ENCODE assay signal across 23 cellular contexts in the genomic region with DNA sequence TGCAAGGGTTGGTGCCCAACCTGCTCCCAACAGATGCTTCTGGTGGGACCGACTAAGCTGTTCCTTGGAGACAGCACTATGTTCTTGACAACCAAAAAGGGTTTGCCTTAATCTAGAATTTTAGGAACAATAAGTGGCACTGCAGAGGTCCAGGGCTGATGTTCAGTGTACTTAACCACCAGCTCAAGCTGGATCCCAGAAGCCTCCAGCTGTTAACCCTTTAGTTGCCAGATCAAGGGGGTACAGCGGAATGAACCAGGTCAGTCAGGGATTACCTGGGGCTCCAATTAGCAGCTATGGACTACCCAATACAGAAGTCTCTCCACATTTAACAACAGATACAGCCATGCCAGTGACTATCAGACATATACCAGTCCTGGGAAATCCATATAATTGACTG.
"Had no signal": no experiment of that assay in that cellular context is flagged by ENCODE, and none has a peak within 500 bp of the region (broad histone marks: within the 10 kb centered on the region; RNA-seq: fewer than 3 reads in every experiment).

No MANE protein-coding gene starts in this region.

- H3K4me1 ChIP-seq: Peyer's patch, SJCRH30 had no signal

- H3K4me1 Mint-ChIP-seq: activated naive CD8-positive, alpha-beta T cell treated with anti-CD3 and anti-CD28 coated beads, Interleukin-2, amount 10 ng/mL, durations not matched to agents 7 days and 5 days had no signal

- H3K27ac Mint-ChIP-seq: activated CD8-positive, alpha-beta T cell treated with anti-CD3 and anti-CD28 coated beads for 36 hours; activated naive CD8-positive, alpha-beta T cell treated with anti-CD3 and anti-CD28 coated beads, Interleukin-2, amount 10 ng/mL, durations not matched to agents 7 days and 5 days; activated T-cell treated with anti-CD3 and anti-CD28 coated beads, Interleukin-2, amount 50 U/mL, for 72 hours; T-helper 1 cell treated with Interleukin-12 subunit alpha and Interleukin-12 subunit beta and Interleukin-4 antibody, amounts not matched to agents 30 μg/mL and 1 μg/mL, for 36 hours had no signal

- H3K4me3 ChIP-seq: adrenal gland, Peyer's patch, SJCRH30 had no signal

- H3K27me3 Mint-ChIP-seq: activated CD8-positive, alpha-beta T cell treated with anti-CD3 and anti-CD28 coated beads for 36 hours; activated naive CD8-positive, alpha-beta T cell treated with anti-CD3 and anti-CD28 coated beads, Interleukin-2, amount 10 ng/mL, durations not matched to agents 7 days and 5 days had no signal

- H3K27me3 ChIP-seq: adrenal gland, Peyer's patch, SJCRH30 had no signal

- H3K9me3 ChIP-seq: adrenal gland, Peyer's patch, SJCRH30 had no signal

- H3K9me3 Mint-ChIP-seq: activated CD8-positive, alpha-beta T cell treated with anti-CD3 and anti-CD28 coated beads for 36 hours; activated naive CD8-positive, alpha-beta T cell treated with anti-CD3 and anti-CD28 coated beads, Interleukin-2, amount 10 ng/mL, durations not matched to agents 7 days and 5 days; activated T-cell treated with anti-CD3 and anti-CD28 coated beads, Interleukin-2, amount 50 U/mL, for 72 hours; T-helper 1 cell treated with Interleukin-12 subunit alpha and Interleukin-12 subunit beta and Interleukin-4 antibody, amounts not matched to agents 30 μg/mL and 1 μg/mL, for 36 hours had no signal

- H3K27ac ChIP-seq: adrenal gland, Peyer's patch, RWPE1, SJCRH30 had no signal

- DNase-seq: activated CD4-positive, alpha-beta T cell treated with anti-CD3 and anti-CD28 coated beads for 4 hours; activated CD8-positive, alpha-beta memory T cell treated with anti-CD3 and anti-CD28 coated beads, Interleukin-2, amount 50 U/mL, for 4 hours; activated CD8-positive, alpha-beta T cell treated with anti-CD3 and anti-CD28 coated beads for 36 hours; activated naive CD4-positive, alpha-beta T cell treated with anti-CD3 and anti-CD28 coated beads, Interleukin-2, amount 50 U/mL, for 16 hours; activated naive CD8-positive, alpha-beta T cell treated with anti-CD3 and anti-CD28 coated beads, Interleukin-2, amount 10 ng/mL, durations not matched to agents 7 days and 5 days; activated T-cell treated with anti-CD3 and anti-CD28 coated beads, Interleukin-2, amount 50 U/mL, for 72 hours; adrenal gland; KG1; NCI-H1092; NCI-H1417 treated with DMSO at 0.1 percent for 48 hours; NCI-H1694; NCI-H2029; NCI-H2107; NCI-H2171 treated with DMSO at 0.1 percent for 48 hours; NCI-H226; NCI-H526; NCI-H774; Peyer's patch; Right ventricle myocardium superior had no signal

- H3K4me3 Mint-ChIP-seq: activated CD8-positive, alpha-beta T cell treated with anti-CD3 and anti-CD28 coated beads for 36 hours; activated naive CD8-positive, alpha-beta T cell treated with anti-CD3 and anti-CD28 coated beads, Interleukin-2, amount 10 ng/mL, durations not matched to agents 7 days and 5 days; activated T-cell treated with anti-CD3 and anti-CD28 coated beads, Interleukin-2, amount 50 U/mL, for 72 hours; T-helper 1 cell treated with Interleukin-12 subunit alpha and Interleukin-12 subunit beta and Interleukin-4 antibody, amounts not matched to agents 30 μg/mL and 1 μg/mL, for 36 hours had no signal

- ATAC-seq: activated CD4-positive, CD25-positive, alpha-beta regulatory T cell treated with anti-CD3 and anti-CD28 coated beads, Interleukin-2, amount 50 U/mL, for 24 hours; activated CD8-positive, alpha-beta T cell treated with anti-CD3 and anti-CD28 coated beads for 36 hours; activated T-cell treated with anti-CD3 and anti-CD28 coated beads, Interleukin-2, amount 50 U/mL, for 72 hours had no signal
